Comparison of ENCODE assay signal across 12 cellular contexts in genomic region chr1:109216662-109217061, GRCh38. TPM values are rescaled to one million over a fixed set of nuclear protein-coding genes. Genes with fewer than 3 reads are reported as not detected.
DNase-seq lines count a peak whose midpoint lies in the region; ATAC-seq and FAIRE-seq lines count a peak whose summit lies in the region.
"Had no signal": no experiment of that assay in that cellular context is flagged by ENCODE, and none has a peak within 500 bp of the region (broad histone marks: within the 10 kb centered on the region; RNA-seq: fewer than 3 reads in every experiment).

No MANE protein-coding gene starts in this region.

- no peaks in the 10 kb centered on the region for H3K9me3 ChIP-seq in endocrine pancreas (ENCODE audit: control insufficient read depth, low read length)
- H3K9me3 ChIP-seq in small intestine (ENCODE audit: control insufficient read depth, low read depth), result no peaks in the 10 kb centered on the region
- H3K9me3 ChIP-seq: colonic mucosa had no signal

- FAIRE-seq in small intestine (lab: Jason Lieb, UNC), result no peak

- H3K9ac ChIP-seq in endocrine pancreas (ENCODE audit: control insufficient read depth, insufficient read depth, low read length), result no peak overlapping the region
- H3K9ac ChIP-seq: parathyroid adenoma had no signal

- peak overlapping the region; percentile 3 for H3K4me3 ChIP-seq in endocrine pancreas (ENCODE audit: control insufficient read depth, insufficient read depth, low read length)
- no peak overlapping the region for H3K4me3 ChIP-seq in small intestine (ENCODE audit: low read depth in 1 of 2, low read length in 2 of 2)
- H3K4me3 ChIP-seq: colonic mucosa had no signal

- CTCF ChIA-PET in activated CD4-positive, alpha-beta T cell treated with anti-CD3 and anti-CD28 coated beads, Interleukin-2, amount 10 ng/mL, durations not matched to agents 7 days and 5 days (lab: Charles Lee), result no interaction called here
- CTCF ChIA-PET in T-cell (lab: Charles Lee), result interaction anchor here (0.7 to 1.2 kb wide), 2 partner anchors 8 to 17 kb away, joined by 3 to 5 read pairs; no protein-coding TSS in a partner anchor

- WGBS in small intestine, 3 donors, result 78 to 89% (median 85%) methylated on average over 4 of the region's 4 CpGs

- H3K4me1 ChIP-seq in endocrine pancreas (ENCODE audit: control insufficient read depth, insufficient read depth, low read length) (peaks cover 10% of the 10 kb centered on the region), small intestine (ENCODE audit: control insufficient read depth in 2 of 2, insufficient read depth in 1 of 2, low read depth in 1 of 2, low read length in 1 of 2) (peaks cover 2 to 5% of the 10 kb centered on the region in 2 donors)
- H3K4me1 ChIP-seq: colonic mucosa, parathyroid adenoma had no signal

- no peak for DNase-seq in activated CD4-positive, alpha-beta T cell treated with anti-CD3 and anti-CD28 coated beads, Interleukin-2, amount 10 ng/mL, durations not matched to agents 7 days and 5 days
- no peak for DNase-seq in activated CD4-positive, alpha-beta T cell treated with anti-CD3 and anti-CD28 coated beads, Interleukin-2, amount 50 U/mL, for 48 hours
- DNase-seq in T-cell (no peak), small intestine (peak; percentile 50), NCI-H1092 treated with DMSO at 0.1 percent for 48 hours (lab: John Stamatoyannopoulos, UW) (no peak)
- no peak for DNase-seq in stimulated activated CD4-positive, alpha-beta T cell treated with anti-CD3 and anti-CD28 coated beads, Interleukin-4, amount 100 ng/mL, for 24 hours
- DNase-seq: colonic mucosa, left ventricle myocardium superior, NCI-H187 had no signal

- ATAC-seq in T-cell (replicated peaks in 1 of 4) (no peak), GM18858 (IDR thresholded peaks at IDR 0.05; ENCODE audit: unreplicated experiment) (no peak)
- ATAC-seq: left ventricle myocardium superior had no signal

- POLR2A ChIA-PET in activated CD4-positive, alpha-beta T cell treated with anti-CD3 and anti-CD28 coated beads, Interleukin-2, amount 10 ng/mL, durations not matched to agents 7 days and 5 days (lab: Charles Lee), result no interaction called here
- POLR2A ChIA-PET in T-cell (lab: Charles Lee), result interaction anchor here in 1 of 2 donors (0.7 kb wide), 1 partner anchor 1149 kb away, joined by 6 read pairs; no protein-coding TSS in a partner anchor

- H3K4me1 Mint-ChIP-seq in activated CD4-positive, alpha-beta T cell treated with anti-CD3 and anti-CD28 coated beads, Interleukin-2, amount 10 ng/mL, durations not matched to agents 7 days and 5 days, result peaks cover 44% of the 10 kb centered on the region
- peaks cover 46 to 52% (median 49%) of the 10 kb centered on the region in 3 donors for H3K4me1 Mint-ChIP-seq in T-cell

- H3K9me3 Mint-ChIP-seq in activated CD4-positive, alpha-beta T cell treated with anti-CD3 and anti-CD28 coated beads, Interleukin-2, amount 10 ng/mL, durations not matched to agents 7 days and 5 days, result no peaks in the 10 kb centered on the region
- H3K9me3 Mint-ChIP-seq in T-cell, result no peaks in the 10 kb centered on the region

- H3K27me3 Mint-ChIP-seq in activated CD4-positive, alpha-beta T cell treated with anti-CD3 and anti-CD28 coated beads, Interleukin-2, amount 10 ng/mL, durations not matched to agents 7 days and 5 days, result no peaks in the 10 kb centered on the region
- no peaks in the 10 kb centered on the region for H3K27me3 Mint-ChIP-seq in T-cell

- H3K36me3 ChIP-seq in endocrine pancreas (ENCODE audit: control insufficient read depth, insufficient read depth, low read length) (no peaks in the 10 kb centered on the region), small intestine (ENCODE audit: control insufficient read depth in 2 of 2, insufficient read depth in 2 of 2, low read length in 2 of 2) (peaks cover 0 to 2% of the 10 kb centered on the region in 2 donors)
- H3K36me3 ChIP-seq: colonic mucosa had no signal

- H3K36me3 Mint-ChIP-seq in activated CD4-positive, alpha-beta T cell treated with anti-CD3 and anti-CD28 coated beads, Interleukin-2, amount 10 ng/mL, durations not matched to agents 7 days and 5 days (ENCODE audit: low read depth), result peaks cover 47% of the 10 kb centered on the region
- peaks cover 23% of the 10 kb centered on the region for H3K36me3 Mint-ChIP-seq in T-cell

- H3K27ac ChIP-seq in small intestine (ENCODE audit: low read depth in 1 of 2, low read length in 1 of 2), result peak overlapping the region in 1 of 2 donors; percentile 41
- H3K27ac ChIP-seq: colonic mucosa, parathyroid adenoma had no signal

- H3K4me3 Mint-ChIP-seq in activated CD4-positive, alpha-beta T cell treated with anti-CD3 and anti-CD28 coated beads, Interleukin-2, amount 10 ng/mL, durations not matched to agents 7 days and 5 days, result peak overlapping the region; percentile 97
- peak overlapping the region; percentile 92 to 99 (median 98) for H3K4me3 Mint-ChIP-seq in T-cell

- H3K27ac Mint-ChIP-seq in activated CD4-positive, alpha-beta T cell treated with anti-CD3 and anti-CD28 coated beads, Interleukin-2, amount 10 ng/mL, durations not matched to agents 7 days and 5 days, result peak overlapping the region; percentile 17
- peak overlapping the region; percentile 31 to 63 for H3K27ac Mint-ChIP-seq in T-cell

- H3K27me3 ChIP-seq in endocrine pancreas (ENCODE audit: control insufficient read depth, insufficient read depth, low read length), result no peaks in the 10 kb centered on the region
- H3K27me3 ChIP-seq in small intestine (ENCODE audit: control insufficient read depth in 2 of 2, insufficient read depth in 2 of 2, low read length in 2 of 2), result no peaks in the 10 kb centered on the region
- H3K27me3 ChIP-seq: colonic mucosa had no signal

RNA-seq across cellular contexts. Expression of gene SARS1, which starts 2.9 kb away (rescaled TPM):
- 100 to 1,000 TPM; 138 to 140 TPM for total RNA-seq in activated CD4-positive, alpha-beta T cell treated with anti-CD3 and anti-CD28 coated beads, Interleukin-2, amount 10 ng/mL, durations not matched to agents 7 days and 5 days
- total RNA-seq in T-cell, result 100 to 1,000 TPM; 106 to 192 (median 173) TPM
- polyA plus RNA-seq in small intestine, result 100 to 1,000 TPM in 2 of 3 donors, 10 to 100 TPM in 1; 99.1 to 190 (median 159) TPM

RNA-seq across cellular contexts. Expression of gene CELSR2, which starts 32.7 kb away (rescaled TPM):
- 1 to 10 TPM; 5.2 to 5.3 TPM for total RNA-seq in activated CD4-positive, alpha-beta T cell treated with anti-CD3 and anti-CD28 coated beads, Interleukin-2, amount 10 ng/mL, durations not matched to agents 7 days and 5 days
- total RNA-seq in T-cell, result 1 to 10 TPM; 4.1 to 5.3 (median 4.7) TPM
- 1 to 10 TPM in 1 of 3 donors, under 1 TPM in 2; under 0.01 to 2.7 (median 0.27) TPM for polyA plus RNA-seq in small intestine
